Comparison of ENCODE assay signal across 31 cellular contexts in the genomic region with DNA sequence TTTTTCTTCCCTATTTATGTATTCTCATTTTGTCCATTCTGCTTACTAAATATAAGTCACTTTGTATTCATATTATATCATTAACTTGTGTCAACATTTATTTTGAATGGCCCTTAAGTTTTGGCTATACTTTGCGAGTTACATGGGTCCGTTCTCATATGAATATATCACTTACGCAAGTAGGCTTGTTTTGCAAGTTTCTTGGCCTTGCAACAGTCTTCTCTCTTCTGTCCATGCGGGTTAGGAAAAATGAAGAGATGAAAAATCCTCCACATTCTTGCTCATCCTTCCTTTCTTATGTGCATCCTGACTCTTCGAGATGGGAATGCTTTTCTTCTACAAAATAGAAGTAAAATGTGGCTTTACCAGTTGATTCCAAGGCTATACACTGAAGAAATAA.
"Had no signal": no experiment of that assay in that cellular context is flagged by ENCODE, and none has a peak within 500 bp of the region (broad histone marks: within the 10 kb centered on the region; RNA-seq: fewer than 3 reads in every experiment).

No MANE protein-coding gene starts in this region.

- FAIRE-seq: colon, TTC549 had no signal

- H3K4me3 Mint-ChIP-seq: activated CD4-positive, alpha-beta memory T cell treated with anti-CD3 and anti-CD28 coated beads, Interleukin-2, amount 10 ng/mL, durations not matched to agents 7 days and 5 days; activated CD4-positive, alpha-beta T cell treated with anti-CD3 and anti-CD28 coated beads, Interleukin-2, amount 10 ng/mL, durations not matched to agents 7 days and 5 days; activated naive CD8-positive, alpha-beta T cell; activated T-cell treated with anti-CD3 and anti-CD28 coated beads, Interleukin-2, amount 50 U/mL, for 4 hours; activated T-helper 17 cell treated with anti-CD3 and anti-CD28 coated beads, Interleukin-2, amount 50 U/mL, for 72 hours; effector memory CD8-positive, alpha-beta T cell; WTC11 had no signal

- DNase-seq: activated CD4-positive, alpha-beta memory T cell treated with anti-CD3 and anti-CD28 coated beads, Interleukin-2, amount 10 ng/mL, durations not matched to agents 7 days and 5 days; activated CD4-positive, alpha-beta T cell treated with anti-CD3 and anti-CD28 coated beads for 1 hour; activated CD4-positive, alpha-beta T cell treated with anti-CD3 and anti-CD28 coated beads for 4 hours; activated CD4-positive, alpha-beta T cell treated with anti-CD3 and anti-CD28 coated beads, Interleukin-2, amount 10 ng/mL, durations not matched to agents 7 days and 5 days; activated CD4-positive, alpha-beta T cell treated with anti-CD3 and anti-CD28 coated beads, Interleukin-2, amount 50 U/mL, for 4 hours; activated effector memory CD4-positive, alpha-beta T cell treated with Interleukin-2 at 50 U/mL for 16 hours; activated gamma-delta T cell treated with Interleukin-2 at 50 U/mL for 16 hours; activated naive CD4-positive, alpha-beta T cell treated with anti-CD3 and anti-CD28 coated beads, Interleukin-2, amount 50 U/mL, for 16 hours; activated naive CD4-positive, alpha-beta T cell treated with Interleukin-2 at 50 U/mL for 16 hours; activated T-cell treated with anti-CD3 and anti-CD28 coated beads, Interleukin-2, amount 50 U/mL, for 4 hours; amygdala; aorta; body of pancreas; caudate nucleus; cortex of kidney; dermis blood vessel endothelial cell; effector CD4-positive, alpha-beta T cell; effector memory CD8-positive, alpha-beta T cell; erythroblast; foreskin keratinocyte; gastrocnemius medialis; glutamatergic neuron; heart left ventricle; T-helper 2 cell had no signal

- H3K27me3 Mint-ChIP-seq: activated CD4-positive, alpha-beta memory T cell treated with anti-CD3 and anti-CD28 coated beads, Interleukin-2, amount 10 ng/mL, durations not matched to agents 7 days and 5 days; activated CD4-positive, alpha-beta T cell treated with anti-CD3 and anti-CD28 coated beads, Interleukin-2, amount 10 ng/mL, durations not matched to agents 7 days and 5 days; activated naive CD8-positive, alpha-beta T cell; activated T-helper 17 cell treated with anti-CD3 and anti-CD28 coated beads, Interleukin-2, amount 50 U/mL, for 72 hours; effector memory CD8-positive, alpha-beta T cell had no signal

- H3K36me3 Mint-ChIP-seq: activated naive CD8-positive, alpha-beta T cell; WTC11 had no signal

- H3K27ac Mint-ChIP-seq: activated CD4-positive, alpha-beta memory T cell treated with anti-CD3 and anti-CD28 coated beads, Interleukin-2, amount 10 ng/mL, durations not matched to agents 7 days and 5 days; activated CD4-positive, alpha-beta T cell treated with anti-CD3 and anti-CD28 coated beads, Interleukin-2, amount 10 ng/mL, durations not matched to agents 7 days and 5 days; activated naive CD8-positive, alpha-beta T cell; activated T-helper 17 cell treated with anti-CD3 and anti-CD28 coated beads, Interleukin-2, amount 50 U/mL, for 72 hours; effector memory CD8-positive, alpha-beta T cell; WTC11 had no signal

- H3K36me3 ChIP-seq: esophagus muscularis mucosa, gastrocnemius medialis, heart left ventricle had no signal

- H3K27me3 ChIP-seq: body of pancreas, esophagus muscularis mucosa, foreskin keratinocyte, gastrocnemius medialis, heart left ventricle had no signal

- H3K9me3 Mint-ChIP-seq: activated CD4-positive, alpha-beta memory T cell treated with anti-CD3 and anti-CD28 coated beads, Interleukin-2, amount 10 ng/mL, durations not matched to agents 7 days and 5 days; activated CD4-positive, alpha-beta T cell treated with anti-CD3 and anti-CD28 coated beads, Interleukin-2, amount 10 ng/mL, durations not matched to agents 7 days and 5 days; activated T-cell treated with anti-CD3 and anti-CD28 coated beads, Interleukin-2, amount 50 U/mL, for 4 hours; activated T-helper 17 cell treated with anti-CD3 and anti-CD28 coated beads, Interleukin-2, amount 50 U/mL, for 72 hours; effector memory CD8-positive, alpha-beta T cell had no signal

- H3K9me3 ChIP-seq: body of pancreas, esophagus muscularis mucosa, gastrocnemius medialis, heart left ventricle had no signal

- H3K27ac ChIP-seq: body of pancreas, esophagus muscularis mucosa, foreskin keratinocyte, gastrocnemius medialis, heart left ventricle, VCaP had no signal

- H3K4me1 ChIP-seq: esophagus muscularis mucosa, foreskin keratinocyte, gastrocnemius medialis, heart left ventricle had no signal

- ATAC-seq: activated T-cell treated with anti-CD3 and anti-CD28 coated beads, Interleukin-2, amount 50 U/mL, for 4 hours; activated T-helper 17 cell treated with anti-CD3 and anti-CD28 coated beads, Interleukin-2, amount 50 U/mL, for 72 hours; body of pancreas; effector memory CD8-positive, alpha-beta T cell; foreskin keratinocyte; gastrocnemius medialis; heart left ventricle; WTC11 had no signal

- H3K4me3 ChIP-seq: body of pancreas, esophagus muscularis mucosa, gastrocnemius medialis, heart left ventricle had no signal

- H3K4me1 Mint-ChIP-seq: activated CD4-positive, alpha-beta memory T cell treated with anti-CD3 and anti-CD28 coated beads, Interleukin-2, amount 10 ng/mL, durations not matched to agents 7 days and 5 days; activated CD4-positive, alpha-beta T cell treated with anti-CD3 and anti-CD28 coated beads, Interleukin-2, amount 10 ng/mL, durations not matched to agents 7 days and 5 days; activated T-helper 17 cell treated with anti-CD3 and anti-CD28 coated beads, Interleukin-2, amount 50 U/mL, for 72 hours had no signal
